Comparison of ENCODE assay signal across 1 cellular context in genomic region chr3:149396476-149396875, GRCh38.
TF ChIP-seq lines count a peak whose summit lies in the region.

No MANE protein-coding gene starts in this region.

TF ChIP-seq in HepG2, 621 proteins besides CTCF, POLR2A, EP300 and RAD21 (continues in another document):
- 0 out of 2 replicates have a peak, but pooled peaks have one; percentile 18 for TF ChIP-seq MED1 (CRISPR knock-in tag; IDR thresholded peaks at IDR 0.05)
- TF ChIP-seq ZBTB46 (CRISPR knock-in tag; IDR thresholded peaks at IDR 0.05; ENCODE audit: borderline replicate concordance), result no peak
- TF ChIP-seq CENPX (CRISPR knock-in tag; IDR thresholded peaks at IDR 0.05), result no peak
- no peak for TF ChIP-seq RXRB (CRISPR knock-in tag; IDR thresholded peaks at IDR 0.05; ENCODE audit: borderline replicate concordance)
- peak; percentile 50; the same call in 1 of the 2 replicates for TF ChIP-seq ARID5B (CRISPR knock-in tag; IDR thresholded peaks at IDR 0.05)
- TF ChIP-seq MAX (IDR thresholded peaks at IDR 0.05), result peak; percentile 33; the same call in 1 of the 2 replicates
- no peak for TF ChIP-seq HMG20B (CRISPR knock-in tag; conservative IDR thresholded peaks at IDR 0.05)
- TF ChIP-seq CBFB (CRISPR knock-in tag; IDR thresholded peaks at IDR 0.05), result no peak
- no peak for TF ChIP-seq PRDM15 (CRISPR knock-in tag; IDR thresholded peaks at IDR 0.05)
- no peak for TF ChIP-seq ZNF382 (CRISPR knock-in tag; IDR thresholded peaks at IDR 0.05; ENCODE audit: borderline replicate concordance)
- peak; percentile 81; the same call in 1 of the 2 replicates for TF ChIP-seq ZNF7 (CRISPR knock-in tag; IDR thresholded peaks at IDR 0.05)
- TF ChIP-seq IKZF1 (IDR thresholded peaks at IDR 0.05), result no peak
- TF ChIP-seq PAXIP1 (CRISPR knock-in tag; conservative IDR thresholded peaks at IDR 0.05), result peak; percentile 51
- TF ChIP-seq LBX2 (CRISPR knock-in tag; IDR thresholded peaks at IDR 0.05; ENCODE audit: borderline replicate concordance), result no peak
- no peak for TF ChIP-seq FOXK1 (CRISPR knock-in tag; IDR thresholded peaks at IDR 0.05; ENCODE audit: borderline replicate concordance, low read depth)
- TF ChIP-seq ZNF639 (CRISPR knock-in tag; conservative IDR thresholded peaks at IDR 0.05), result no peak
- no peak for TF ChIP-seq MTA1 (CRISPR knock-in tag; IDR thresholded peaks at IDR 0.05; ENCODE audit: borderline replicate concordance)
- TF ChIP-seq SOX6 (IDR thresholded peaks at IDR 0.05), result no peak
- TF ChIP-seq SOX6 (CRISPR knock-in tag; IDR thresholded peaks at IDR 0.05), result no peak
- no peak for TF ChIP-seq ZSCAN5A (CRISPR knock-in tag; IDR thresholded peaks at IDR 0.05; ENCODE audit: borderline replicate concordance)
- TF ChIP-seq NFIC (IDR thresholded peaks at IDR 0.05; ENCODE audit: low read length), result no peak
- TF ChIP-seq HOXA3 (CRISPR knock-in tag; IDR thresholded peaks at IDR 0.05), result 0 out of 2 replicates have a peak, but pooled peaks have one; percentile 18
- peak; percentile 17; the same call in 1 of the 2 replicates for TF ChIP-seq HDAC1 (CRISPR knock-in tag; IDR thresholded peaks at IDR 0.05)
- TF ChIP-seq ZNF512 (CRISPR knock-in tag; IDR thresholded peaks at IDR 0.05), result no peak
- no peak for TF ChIP-seq ARID4A (CRISPR knock-in tag; IDR thresholded peaks at IDR 0.05; ENCODE audit: borderline replicate concordance)
- TF ChIP-seq FOXA3 (CRISPR knock-in tag; IDR thresholded peaks at IDR 0.05), result 0 out of 2 replicates have a peak, but pooled peaks have one; percentile 19
- TF ChIP-seq CBX2 (IDR thresholded peaks at IDR 0.05; ENCODE audit: low read depth, low read length), result no peak
- no peak for TF ChIP-seq CBX2 (CRISPR knock-in tag; IDR thresholded peaks at IDR 0.05; ENCODE audit: low read depth)
- TF ChIP-seq HNF4A (CRISPR knock-in tag; IDR thresholded peaks at IDR 0.05), result peak; percentile 63
- TF ChIP-seq RBAK (CRISPR knock-in tag; IDR thresholded peaks at IDR 0.05), result no peak
- no peak for TF ChIP-seq RORA (CRISPR knock-in tag; IDR thresholded peaks at IDR 0.05)
- TF ChIP-seq ATF3 (CRISPR knock-in tag; IDR thresholded peaks at IDR 0.05), result no peak
- TF ChIP-seq IRX3 (CRISPR knock-in tag; IDR thresholded peaks at IDR 0.05; ENCODE audit: borderline replicate concordance, low read depth), result no peak
- TF ChIP-seq KLF16 (CRISPR knock-in tag; IDR thresholded peaks at IDR 0.05), result no peak
- no peak for TF ChIP-seq ZZZ3 (CRISPR knock-in tag; IDR thresholded peaks at IDR 0.05; ENCODE audit: borderline replicate concordance)
